In the genomic region with DNA sequence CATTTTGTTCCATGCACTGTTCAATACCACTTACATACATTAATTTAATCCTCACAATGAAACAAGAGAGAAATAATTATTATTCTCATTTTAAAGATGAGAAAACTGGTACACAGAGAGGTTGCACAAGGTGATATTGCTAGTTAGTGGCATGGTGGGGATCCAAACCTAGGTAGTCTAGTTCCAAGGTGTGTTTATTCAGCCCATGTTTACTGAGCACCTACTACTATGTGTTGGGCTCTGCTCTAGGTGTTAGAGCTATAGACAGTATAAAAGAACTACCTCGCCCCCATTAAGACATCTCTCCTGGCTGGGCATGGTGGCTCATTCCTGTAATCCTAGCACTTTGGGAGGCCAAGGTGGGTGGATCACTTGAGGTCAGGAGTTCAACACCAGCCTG, we compare ENCODE assay signal across 10 cellular contexts. TPM values are rescaled to one million over a fixed set of nuclear protein-coding genes. Genes with fewer than 3 reads are reported as not detected.
"Had no signal": no experiment of that assay in that cellular context is flagged by ENCODE, and none has a peak within 500 bp of the region (broad histone marks: within the 10 kb centered on the region; RNA-seq: fewer than 3 reads in every experiment).

No MANE protein-coding gene starts in this region.

- ATAC-seq: GM23338, HCT116 had no signal

- DNase-seq: GM23248, GOT3, H7, H9, HCEC 1CT, HFFc6 had no signal

- H3K4me3 ChIP-seq: GM23248, GM23338 had no signal

- H3K4me2 ChIP-seq: GM23338 had no signal

- FAIRE-seq: H1, H54 had no signal

- H3K27ac ChIP-seq: GM23248 had no signal

RNA-seq across cellular contexts. Expression of a gene that starts 3.2 kb away (rescaled TPM):
- polyA plus RNA-seq: GM23248, GM23338, H1 had no signal

RNA-seq across cellular contexts. Expression of a gene that starts 19.3 kb away (rescaled TPM):
- polyA plus RNA-seq: GM23248 had no signal
